28 cellular contexts compared by ENCODE assay signal in genomic region chr3:100230715-100231114, GRCh38.
"Had no signal": no experiment of that assay in that cellular context is flagged by ENCODE, and none has a peak within 500 bp of the region (broad histone marks: within the 10 kb centered on the region; RNA-seq: fewer than 3 reads in every experiment).

No MANE protein-coding gene starts in this region.

- H3K9me3 Mint-ChIP-seq: activated CD4-positive, alpha-beta T cell treated with anti-CD3 and anti-CD28 coated beads, Interleukin-2, amount 10 ng/mL, durations not matched to agents 7 days and 5 days; activated CD8-positive, alpha-beta T cell treated with anti-CD3 and anti-CD28 coated beads for 36 hours; activated naive CD8-positive, alpha-beta T cell treated with anti-CD3 and anti-CD28 coated beads, Interleukin-2, amount 50 U/mL, for 24 hours; activated T-helper 1 cell treated with anti-CD3 and anti-CD28 coated beads, Interleukin-12 subunit alpha, Interleukin-12 subunit beta, Interleukin-2, Interleukin-4 antibody, amounts not matched to agents 30 ng/mL and 10 ng/mL and 1 ng/mL, durations not matched to agents 14 hours and 24 hours and 36 hours; mesothelial cell of epicardium; naive thymus-derived CD8-positive, alpha-beta T cell; type B pancreatic cell had no signal

- H3K27me3 ChIP-seq: body of pancreas, esophagus muscularis mucosa, gastroesophageal sphincter, neural progenitor cell, testis had no signal

- H3K4me3 Mint-ChIP-seq: activated CD4-positive, alpha-beta T cell treated with anti-CD3 and anti-CD28 coated beads, Interleukin-2, amount 10 ng/mL, durations not matched to agents 7 days and 5 days; activated CD8-positive, alpha-beta memory T cell treated with anti-CD3 and anti-CD28 coated beads, Interleukin-2, amount 10 ng/mL, durations not matched to agents 7 days and 5 days; activated CD8-positive, alpha-beta T cell treated with anti-CD3 and anti-CD28 coated beads for 36 hours; activated naive CD8-positive, alpha-beta T cell treated with anti-CD3 and anti-CD28 coated beads, Interleukin-2, amount 50 U/mL, for 24 hours; activated T-helper 1 cell treated with anti-CD3 and anti-CD28 coated beads, Interleukin-12 subunit alpha, Interleukin-12 subunit beta, Interleukin-2, Interleukin-4 antibody, amounts not matched to agents 30 ng/mL and 10 ng/mL and 1 ng/mL, durations not matched to agents 14 hours and 24 hours and 36 hours; mesothelial cell of epicardium; naive thymus-derived CD8-positive, alpha-beta T cell; neural progenitor cell; type B pancreatic cell had no signal

- H3K27ac Mint-ChIP-seq: activated CD4-positive, alpha-beta T cell treated with anti-CD3 and anti-CD28 coated beads, Interleukin-2, amount 10 ng/mL, durations not matched to agents 7 days and 5 days; activated CD8-positive, alpha-beta memory T cell treated with anti-CD3 and anti-CD28 coated beads, Interleukin-2, amount 10 ng/mL, durations not matched to agents 7 days and 5 days; activated CD8-positive, alpha-beta T cell treated with anti-CD3 and anti-CD28 coated beads for 36 hours; activated naive CD8-positive, alpha-beta T cell treated with anti-CD3 and anti-CD28 coated beads, Interleukin-2, amount 50 U/mL, for 24 hours; activated T-helper 1 cell treated with anti-CD3 and anti-CD28 coated beads, Interleukin-12 subunit alpha, Interleukin-12 subunit beta, Interleukin-2, Interleukin-4 antibody, amounts not matched to agents 30 ng/mL and 10 ng/mL and 1 ng/mL, durations not matched to agents 14 hours and 24 hours and 36 hours; mesothelial cell of epicardium; naive thymus-derived CD8-positive, alpha-beta T cell; neural progenitor cell; type B pancreatic cell had no signal

- ATAC-seq: activated CD4-positive, CD25-positive, alpha-beta regulatory T cell treated with anti-CD3 and anti-CD28 coated beads, Interleukin-2, amount 50 U/mL, for 24 hours; activated CD8-positive, alpha-beta memory T cell treated with anti-CD3 and anti-CD28 coated beads, Interleukin-2, amount 10 ng/mL, durations not matched to agents 7 days and 5 days; activated CD8-positive, alpha-beta T cell treated with anti-CD3 and anti-CD28 coated beads for 36 hours; activated naive CD8-positive, alpha-beta T cell treated with anti-CD3 and anti-CD28 coated beads, Interleukin-2, amount 50 U/mL, for 24 hours; body of pancreas; gastroesophageal sphincter; left ventricle myocardium superior; naive thymus-derived CD8-positive, alpha-beta T cell; sciatic nerve had no signal

- H3K27ac ChIP-seq: body of pancreas, esophagus muscularis mucosa, gastroesophageal sphincter, neural progenitor cell, testis, VCaP had no signal

- H3K9me3 ChIP-seq: body of pancreas, esophagus muscularis mucosa, gastroesophageal sphincter, testis had no signal

- DNase-seq: activated CD4-positive, alpha-beta T cell treated with anti-CD3 and anti-CD28 coated beads, Interleukin-2, amount 10 ng/mL, durations not matched to agents 7 days and 5 days; activated CD8-positive, alpha-beta memory T cell treated with anti-CD3 and anti-CD28 coated beads, Interleukin-2, amount 10 ng/mL, durations not matched to agents 7 days and 5 days; activated CD8-positive, alpha-beta T cell treated with anti-CD3 and anti-CD28 coated beads for 36 hours; activated gamma-delta T cell; activated naive CD4-positive, alpha-beta T cell treated with anti-CD3 and anti-CD28 coated beads, Interleukin-2, amount 50 U/mL, for 16 hours; activated naive CD8-positive, alpha-beta T cell treated with anti-CD3 and anti-CD28 coated beads, Interleukin-2, amount 50 U/mL, for 24 hours; activated T-cell treated with anti-CD3 and anti-CD28 coated beads for 4 hours; body of pancreas; head of caudate nucleus; hypothalamus; left ventricle myocardium superior; mammary epithelial cell; naive thymus-derived CD8-positive, alpha-beta T cell; stimulated activated CD4-positive, alpha-beta T cell treated with anti-CD3 and anti-CD28 coated beads, Interleukin-15, amount 100 ng/mL, for 24 hours; stimulated activated CD8-positive, alpha-beta memory T cell treated with anti-CD3 and anti-CD28 coated beads, Interleukin-4, amount 100 ng/mL, for 48 hours; stimulated activated naive CD4-positive, alpha-beta T cell; T-helper 9 cell; testis had no signal

- H3K36me3 ChIP-seq: esophagus muscularis mucosa, gastroesophageal sphincter, neural progenitor cell had no signal

- H3K4me1 Mint-ChIP-seq: activated naive CD8-positive, alpha-beta T cell treated with anti-CD3 and anti-CD28 coated beads, Interleukin-2, amount 50 U/mL, for 24 hours; neural progenitor cell had no signal

- H3K4me3 ChIP-seq: body of pancreas, esophagus muscularis mucosa, gastroesophageal sphincter, neural progenitor cell, smooth muscle cell, testis had no signal

- H3K4me1 ChIP-seq: body of pancreas, neural progenitor cell, testis had no signal

- H3K27me3 Mint-ChIP-seq: activated naive CD8-positive, alpha-beta T cell treated with anti-CD3 and anti-CD28 coated beads, Interleukin-2, amount 50 U/mL, for 24 hours; type B pancreatic cell had no signal

- H3K36me3 Mint-ChIP-seq: activated CD8-positive, alpha-beta memory T cell treated with anti-CD3 and anti-CD28 coated beads, Interleukin-2, amount 10 ng/mL, durations not matched to agents 7 days and 5 days; mesothelial cell of epicardium; naive thymus-derived CD8-positive, alpha-beta T cell; neural progenitor cell; type B pancreatic cell had no signal
